Comparison of ENCODE assay signal across 8 cellular contexts in the genomic region with DNA sequence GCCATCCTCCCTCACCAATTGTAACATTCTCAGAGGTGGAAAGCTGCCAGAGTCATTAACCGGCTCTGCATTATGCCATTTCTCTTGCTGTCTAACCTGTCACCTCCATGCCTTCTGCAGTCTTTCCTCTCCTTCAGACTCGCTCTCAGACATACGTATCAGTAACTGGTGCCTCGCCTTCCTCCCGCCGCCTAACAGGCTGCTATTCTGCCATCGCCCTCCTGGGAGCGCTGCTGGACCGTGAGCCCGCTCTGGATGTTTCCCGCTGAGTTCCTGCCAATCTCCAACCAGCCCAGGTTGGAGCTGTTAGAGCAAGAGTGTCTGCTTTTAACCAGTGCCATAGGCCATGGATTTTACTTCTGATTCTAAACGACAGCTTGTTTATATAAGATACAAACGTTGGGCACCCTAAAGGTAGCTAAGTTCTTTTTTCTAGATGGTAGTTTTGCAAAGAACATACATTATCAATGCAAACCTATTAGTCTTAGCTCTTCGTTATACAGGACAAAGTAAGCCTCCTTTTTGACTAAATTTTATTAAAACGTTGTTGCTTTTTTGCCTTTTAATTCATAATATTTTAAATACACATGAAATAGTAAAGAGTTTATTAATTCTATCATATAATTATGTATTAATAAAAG. TPM values are rescaled to one million over a fixed set of nuclear protein-coding genes. Genes with fewer than 3 reads are reported as not detected.
DNase-seq lines count a peak whose midpoint lies in the region; ATAC-seq, FAIRE-seq and TF ChIP-seq lines count a peak whose summit lies in the region.

No MANE protein-coding gene starts in this region.

- H3K4me1 Mint-ChIP-seq in activated CD4-positive, alpha-beta T cell treated with anti-CD3 and anti-CD28 coated beads for 36 hours: peaks cover 8% of the 10 kb centered on the region
- H3K4me1 Mint-ChIP-seq in chondrocyte (ENCODE audit: low read depth): peaks cover 12% of the 10 kb centered on the region

- FAIRE-seq in GM18507 (lab: Jason Lieb, UNC): peak; percentile 79

- peak; percentile 90 for ATAC-seq in HG02938 (IDR thresholded peaks at IDR 0.05; ENCODE audit: unreplicated experiment)
- peak; percentile 87 for ATAC-seq in activated CD4-positive, alpha-beta T cell treated with anti-CD3 and anti-CD28 coated beads for 36 hours
- peak; percentile 100 for ATAC-seq in left lung

- H3K27ac Mint-ChIP-seq in activated CD4-positive, alpha-beta T cell treated with anti-CD3 and anti-CD28 coated beads for 36 hours: no peak overlapping the region
- H3K27ac Mint-ChIP-seq in chondrocyte (ENCODE audit: unreplicated experiment): no peak overlapping the region

- no peak overlapping the region for H3K27ac ChIP-seq in left lung

- TF ChIP-seq CTCF in chondrocyte (IDR thresholded peaks at IDR 0.05) (peak; percentile 92), left lung (IDR thresholded peaks at IDR 0.05) (peak; percentile 85 to 91)

- H3K4me3 Mint-ChIP-seq in activated CD4-positive, alpha-beta T cell treated with anti-CD3 and anti-CD28 coated beads for 36 hours: no peak overlapping the region
- H3K4me3 Mint-ChIP-seq in chondrocyte (ENCODE audit: unreplicated experiment): no peak overlapping the region

- DNase-seq in 8988T (peak; percentile 51), GM18507 (ENCODE audit: extremely low spot score, insufficient read length, low read depth) (peak; percentile 4), NCI-H2029 treated with DMSO at 0.1 percent for 48 hours (lab: John Stamatoyannopoulos, UW) (peak; percentile 32), chondrocyte (ENCODE audit: low spot score) (no peak), left lung (peak; percentile 66 to 91)
- DNase-seq in activated CD4-positive, alpha-beta T cell treated with anti-CD3 and anti-CD28 coated beads for 36 hours: peak; percentile 83
- DNase-seq in stimulated activated CD4-positive, alpha-beta T cell treated with anti-CD3 and anti-CD28 coated beads, Interleukin-4, amount 100 ng/mL, for 48 hours (ENCODE audit: low read depth in 2 of 2): peak; percentile 46 to 63

- H3K27me3 Mint-ChIP-seq in activated CD4-positive, alpha-beta T cell treated with anti-CD3 and anti-CD28 coated beads for 36 hours: peaks cover 11% of the 10 kb centered on the region
- peaks cover 24% of the 10 kb centered on the region for H3K27me3 Mint-ChIP-seq in chondrocyte (ENCODE audit: low read depth)

- CTCF ChIA-PET in activated CD4-positive, alpha-beta T cell treated with anti-CD3 and anti-CD28 coated beads for 36 hours (lab: Charles Lee): interaction anchor here (0.6 to 3.4 kb wide), 32 partner anchors 9 to 392 kb away, joined by 3 to 45 read pairs (median 4); a partner anchor contains a TSS

- no peaks in the 10 kb centered on the region for H3K9me3 Mint-ChIP-seq in activated CD4-positive, alpha-beta T cell treated with anti-CD3 and anti-CD28 coated beads for 36 hours (ENCODE audit: low read depth)
- H3K9me3 Mint-ChIP-seq in chondrocyte (ENCODE audit: low read depth): no peaks in the 10 kb centered on the region

- no peaks in the 10 kb centered on the region for H3K9me3 ChIP-seq in left lung

- no peak overlapping the region for H3K4me3 ChIP-seq in left lung

- no peaks in the 10 kb centered on the region for H3K36me3 ChIP-seq in left lung

- H3K4me1 ChIP-seq in left lung: peaks cover 0 to 4% of the 10 kb centered on the region in 2 donors

- POLR2A ChIA-PET in activated CD4-positive, alpha-beta T cell treated with anti-CD3 and anti-CD28 coated beads for 36 hours (lab: Charles Lee): interaction anchor here (1.4 kb wide), 1 partner anchor 192 kb away, joined by 4 read pairs; a partner anchor contains a TSS

- H3K36me3 Mint-ChIP-seq in activated CD4-positive, alpha-beta T cell treated with anti-CD3 and anti-CD28 coated beads for 36 hours (ENCODE audit: low read depth): no peaks in the 10 kb centered on the region
- no peaks in the 10 kb centered on the region for H3K36me3 Mint-ChIP-seq in chondrocyte (ENCODE audit: low read depth)

- intact Hi-C loops in activated CD4-positive, alpha-beta T cell treated with anti-CD3 and anti-CD28 coated beads for 36 hours (cut with DNase I, micrococcal nuclease): loop anchor here (1.0 to 5.0 kb wide), 4 partner anchors 89 to 297 kb away; a partner anchor contains a TSS
- intact Hi-C loops in left lung (cut with DNase I): no loop called here

- peaks cover 0 to 6% of the 10 kb centered on the region in 2 donors for H3K27me3 ChIP-seq in left lung

RNA-seq across cellular contexts. Expression of a gene that starts 59.5 kb away (rescaled TPM):
- total RNA-seq in activated CD4-positive, alpha-beta T cell treated with anti-CD3 and anti-CD28 coated beads for 36 hours: 10 to 100 TPM; 18.1 to 18.6 TPM
- 1.5 to 2.5 TPM (median 1.7 TPM) in 3 replicates for total RNA-seq in chondrocyte
- 1 to 10 TPM; 2.2 to 2.7 TPM for total RNA-seq in left lung

Comparison
In these comparisons a context has a peak if more than half of its experiments do, and no peak if none do; other contexts are left out.
1. intact Hi-C loops: an anchor here in activated CD4-positive, alpha-beta T cell treated with anti-CD3 and anti-CD28 coated beads for 36 hours (1.0 to 5.0 kb wide); none called in left lung.